ENCODE assay signal across 8 cellular contexts in the genomic region with DNA sequence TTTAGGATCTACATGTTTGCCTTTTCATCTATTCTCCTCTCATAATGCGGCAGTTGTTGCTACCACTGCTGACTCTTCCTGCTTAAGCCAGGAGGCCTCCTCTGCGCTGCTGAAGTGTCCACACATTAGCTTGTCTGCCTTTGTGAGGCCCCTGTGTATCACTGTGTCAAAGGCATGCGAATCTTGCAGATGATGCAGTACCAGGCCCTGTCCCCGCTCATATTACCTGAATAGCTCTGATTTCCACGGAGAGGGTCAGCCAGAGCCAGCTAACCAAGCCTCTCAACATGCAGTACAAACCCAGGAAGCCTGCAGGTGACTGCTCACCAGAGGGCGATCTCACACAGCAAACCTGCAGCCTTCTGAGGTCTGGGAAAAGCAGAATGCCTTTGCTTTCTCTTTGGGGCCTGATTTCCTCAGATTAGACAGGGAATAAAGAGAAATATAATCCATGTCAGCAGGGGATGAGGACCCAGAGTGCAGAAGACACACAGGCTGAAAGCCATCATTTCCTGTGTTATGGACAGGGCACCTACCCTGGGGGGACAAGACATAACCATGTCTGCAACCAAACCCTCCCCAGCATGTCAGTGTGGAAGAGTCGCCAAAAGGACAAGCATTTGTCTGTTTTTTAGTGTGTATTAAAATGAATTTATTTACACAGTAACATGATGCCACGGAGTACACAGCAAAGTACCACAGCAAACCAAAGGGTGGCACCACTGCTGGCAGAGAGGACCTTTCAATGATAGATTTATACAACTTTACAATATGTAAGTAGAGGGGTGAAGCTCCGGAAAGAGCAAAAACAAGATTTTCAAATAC. TPM values are rescaled to one million over a fixed set of nuclear protein-coding genes. Genes with fewer than 3 reads are reported as not detected.
DNase-seq lines count a peak whose midpoint lies in the region; TF ChIP-seq lines count a peak whose summit lies in the region.

No MANE protein-coding gene starts in this region.

- DNase-seq in AG09319 (ENCODE audit: extremely low read depth, low read depth) (no peak), GM19238 (ENCODE audit: insufficient read length, low spot score) (peak; percentile 27), NCI-H345 treated with DMSO at 0.1 percent for 48 hours (lab: John Stamatoyannopoulos, UW; ENCODE audit: unreplicated experiment) (peak; percentile 12), activated T-cell treated with anti-CD3 and anti-CD28 coated beads for 4 hours (peak; percentile 17), fibroblast of the aortic adventitia (ENCODE audit: low read depth) (peak; percentile 63), occipital lobe (lab: John Stamatoyannopoulos, UW) (peak; percentile 24), amniotic stem cell (lab: John Stamatoyannopoulos, UW) (no peak)
- no peak for DNase-seq in activated CD4-positive, CD25-positive, alpha-beta regulatory T cell (lab: John Stamatoyannopoulos, UW)

- no peak overlapping the region for H3K4me3 ChIP-seq in fibroblast of the aortic adventitia (ENCODE audit: low read depth, low read length)

- TF ChIP-seq CTCF in AG09319 (IDR thresholded peaks at IDR 0.05; ENCODE audit: low read depth, low read length) (peak; percentile 82), fibroblast of the aortic adventitia (IDR thresholded peaks at IDR 0.05; ENCODE audit: insufficient read depth, low read length) (peak; percentile 73)

RNA-seq across cellular contexts. Expression of a gene that starts 36.8 kb away (rescaled TPM):
- 194 and 288 TPM in 2 replicates for total RNA-seq in fibroblast of the aortic adventitia (ENCODE audit: low replicate concordance)
- 202 TPM for total RNA-seq in occipital lobe

Comparison
In these comparisons a context has a peak if more than half of its experiments do, and no peak if none do; other contexts are left out.
1. DNase-seq: peak in GM19238 (single experiment), NCI-H345 treated with DMSO at 0.1 percent for 48 hours (single experiment), activated T-cell treated with anti-CD3 and anti-CD28 coated beads for 4 hours (single experiment), fibroblast of the aortic adventitia (single experiment) and occipital lobe (single experiment); none in AG09319 (single experiment), amniotic stem cell (single experiment) and activated CD4-positive, CD25-positive, alpha-beta regulatory T cell (0 of 4).